In genomic region chr5:150783422-150783928, GRCh38 we compare ENCODE assay signal across 8 cellular contexts. TPM values are rescaled to one million over a fixed set of nuclear protein-coding genes. Genes with fewer than 3 reads are reported as not detected.
DNase-seq lines count a peak whose midpoint lies in the region; ATAC-seq and TF ChIP-seq lines count a peak whose summit lies in the region.

No MANE protein-coding gene starts in this region.

- peaks cover 10% of the 10 kb centered on the region for H3K9me3 ChIP-seq in KOPT-K1 (ENCODE audit: insufficient read depth, low read length, poor library complexity, severe bottlenecking)

- H3K4me3 Mint-ChIP-seq in brain = peak overlapping the region in 2 of 5 experiments; percentile 34 to 68

- no peak for TF ChIP-seq CTCF in brain (conservative IDR thresholded peaks at IDR 0.05)

- H3K27ac Mint-ChIP-seq in brain = peak overlapping the region in 3 of 5 experiments; percentile 12 to 95 (median 75)

- H3K36me3 ChIP-seq in KOPT-K1 (ENCODE audit: insufficient read depth, low read length) = no peaks in the 10 kb centered on the region

- H3K36me3 Mint-ChIP-seq in brain = peaks cover 11% of the 10 kb centered on the region

- peaks cover 48% of the 10 kb centered on the region for H3K4me1 Mint-ChIP-seq in brain

- peak overlapping the region; percentile 82 for H3K27ac ChIP-seq in KOPT-K1 (ENCODE audit: low read depth, low read length, poor library complexity, severe bottlenecking)
- H3K27ac ChIP-seq in layer of hippocampus (ENCODE audit: low read depth, low read length) = peak overlapping the region; percentile 66

- ATAC-seq in GM21526 (IDR thresholded peaks at IDR 0.05; ENCODE audit: low FRiP score, unreplicated experiment) = peak; percentile 39

- no peaks in the 10 kb centered on the region for H3K27me3 ChIP-seq in layer of hippocampus (ENCODE audit: control insufficient read depth, insufficient read depth, low read length)

- DNase-seq in DMS53 treated with DMSO at 0.1 percent for 48 hours (lab: John Stamatoyannopoulos, UW; ENCODE audit: unreplicated experiment) (peak; percentile 91), T-helper 9 cell (peak; percentile 51)
- DNase-seq in stimulated activated CD8-positive, alpha-beta memory T cell treated with anti-CD3 and anti-CD28 coated beads, Interleukin-12 subunit alpha, Interleukin-12 subunit beta, amount 100 ng/mL, for 4 hours (ENCODE audit: low read depth) = peak; percentile 30
- no peak for DNase-seq in NK-92 treated with Interleukin-12 subunit alpha and Interleukin-12 subunit beta, amount 100 ng/mL, for 24 hours (lab: John Stamatoyannopoulos, UW)

- peaks cover 4% of the 10 kb centered on the region for H3K27me3 Mint-ChIP-seq in brain

- peaks cover 0 to 10% (median 2%) of the 10 kb centered on the region in 5 experiments for H3K9me3 Mint-ChIP-seq in brain

RNA-seq across cellular contexts. Expression of gene SMIM3, which starts 4.9 kb away (rescaled TPM):
- polyA plus RNA-seq in brain (ENCODE audit: insufficient read depth, low read depth, low replicate concordance) = 6.3 TPM

RNA-seq across cellular contexts. Expression of gene DCTN4, which starts 24.7 kb away (rescaled TPM):
- 54.9 TPM for polyA plus RNA-seq in brain (ENCODE audit: insufficient read depth, low read depth, low replicate concordance)
